ENCODE assay signal across 2 cellular contexts in the genomic region with DNA sequence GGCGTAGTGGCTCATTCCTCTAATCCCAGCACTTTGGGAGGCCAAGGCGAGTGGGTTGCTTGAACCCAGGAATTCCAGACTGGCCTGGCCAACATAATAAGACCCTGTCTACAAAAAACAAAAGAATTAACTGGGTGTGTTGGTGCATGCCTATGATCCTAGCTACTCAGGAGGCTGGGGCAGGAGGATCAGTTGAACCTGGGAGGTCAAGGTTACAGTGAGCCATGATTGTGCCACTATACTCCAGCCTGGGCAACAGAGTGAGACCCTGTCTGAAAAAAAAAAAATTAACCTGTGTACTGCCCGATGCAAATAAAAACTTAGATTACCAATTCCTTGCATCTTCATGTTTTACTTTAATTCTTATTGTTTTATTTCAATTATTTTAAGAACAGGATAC.
TF ChIP-seq lines count a peak whose summit lies in the region.

No MANE protein-coding gene starts in this region.

TF ChIP-seq in HepG2, 621 proteins besides CTCF, POLR2A, EP300 and RAD21:
- peak; percentile 61 for TF ChIP-seq ZNF770 (CRISPR knock-in tag; IDR thresholded peaks at IDR 0.05)
- TF ChIP-seq ZKSCAN5 (CRISPR knock-in tag; IDR thresholded peaks at IDR 0.05): no peak
- no peak for TF ChIP-seq ZNF34 (CRISPR knock-in tag; IDR thresholded peaks at IDR 0.05; ENCODE audit: borderline replicate concordance)
- no peak for TF ChIP-seq PRPF4 (IDR thresholded peaks at IDR 0.05; ENCODE audit: low read depth, low read length, poor library complexity, severe bottlenecking)
- TF ChIP-seq HHEX (CRISPR knock-in tag; IDR thresholded peaks at IDR 0.05): no peak
- TF ChIP-seq SNRNP70 (IDR thresholded peaks at IDR 0.05; ENCODE audit: low read depth, low read length): no peak
- TF ChIP-seq ZNF546 (CRISPR knock-in tag; conservative IDR thresholded peaks at IDR 0.05): no peak
- TF ChIP-seq ZNF264 (CRISPR knock-in tag; IDR thresholded peaks at IDR 0.05): no peak
- peak; percentile 39; the same call in 1 of the 2 replicates for TF ChIP-seq ZNF121 (CRISPR knock-in tag; IDR thresholded peaks at IDR 0.05)
- no peak for TF ChIP-seq ZNF780A (CRISPR knock-in tag; IDR thresholded peaks at IDR 0.05)

TF ChIP-seq in endothelial cell of umbilical vein, 7 proteins besides CTCF, POLR2A, EP300 and RAD21:
- TF ChIP-seq GATA2 (IDR thresholded peaks at IDR 0.05; ENCODE audit: insufficient read depth, insufficient read length, low read depth, low read length): no peak
- TF ChIP-seq POLR2AphosphoS5 (IDR thresholded peaks at IDR 0.05; ENCODE audit: insufficient read depth, low read depth, low read length): no peak
- no peak for TF ChIP-seq FOS (IDR thresholded peaks at IDR 0.05; ENCODE audit: borderline replicate concordance, insufficient read depth, low read length)
- no peak for TF ChIP-seq MYC (IDR thresholded peaks at IDR 0.05; ENCODE audit: low read depth, low read length)
- TF ChIP-seq EZH2 (IDR thresholded peaks at IDR 0.05; ENCODE audit: borderline replicate concordance, low read depth, low read length, severe bottlenecking): no peak
- TF ChIP-seq MAX (IDR thresholded peaks at IDR 0.05; ENCODE audit: insufficient read depth, insufficient read length): no peak
- TF ChIP-seq JUN (IDR thresholded peaks at IDR 0.05; ENCODE audit: borderline replicate concordance, insufficient read depth, insufficient read length, low read depth): no peak
